Comparison of ENCODE assay signal across 8 cellular contexts in the genomic region with DNA sequence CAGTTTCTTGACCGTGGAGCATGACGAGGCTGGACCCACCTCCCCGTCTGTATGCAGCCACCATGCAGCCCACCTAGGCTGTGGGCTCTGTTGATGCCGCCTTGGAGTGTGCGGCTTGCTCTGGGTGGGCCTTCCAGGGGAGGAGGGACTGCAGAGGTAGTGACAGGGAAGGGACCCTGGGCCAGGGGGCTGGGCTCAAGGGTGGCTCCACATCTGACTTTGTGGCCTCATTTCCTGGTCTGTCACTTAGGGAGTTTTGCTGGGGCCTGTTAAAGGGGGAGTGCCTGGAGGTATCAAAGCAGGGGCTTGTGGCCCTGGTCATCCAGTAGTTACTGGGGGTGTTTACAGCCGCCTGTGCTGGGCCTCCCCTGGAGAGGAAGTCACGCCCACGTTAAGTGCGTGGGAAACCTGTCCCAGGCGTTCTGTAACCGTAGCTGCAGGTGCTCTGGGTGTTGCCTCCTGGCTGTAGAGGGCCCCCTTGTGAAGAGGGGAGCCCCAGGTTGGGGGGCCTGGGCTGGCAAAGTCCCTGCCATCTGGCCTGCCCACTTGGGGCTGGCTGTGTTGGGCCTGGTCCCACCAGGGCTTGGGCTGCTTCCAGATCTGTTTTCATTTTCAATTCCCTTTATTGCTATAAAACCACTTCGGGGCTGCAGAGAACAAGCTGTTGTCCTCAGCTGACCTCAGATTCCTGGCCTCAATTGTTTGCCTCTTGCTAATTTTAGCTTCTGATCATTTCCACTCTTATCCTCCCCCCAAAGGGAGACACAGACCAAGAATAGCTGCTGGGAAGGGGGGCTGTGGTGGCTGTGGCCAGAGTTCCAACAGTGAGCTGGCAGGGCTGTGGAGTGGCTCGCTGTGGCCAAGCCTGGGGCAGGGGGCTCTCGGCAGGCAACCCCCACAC. TPM values are rescaled to one million over a fixed set of nuclear protein-coding genes. Genes with fewer than 3 reads are reported as not detected.
A peak's percentile ranks its signal among the peaks of the same experiment; 100 is the strongest.
DNase-seq lines count a peak whose midpoint lies in the region; ATAC-seq and TF ChIP-seq lines count a peak whose summit lies in the region.

No MANE protein-coding gene starts in this region.

- WGBS in tibial nerve, 2 donors: 19 to 22% methylated on average over 14 of the region's 14 CpGs

- no peak for TF ChIP-seq POLR2A in tibial nerve (IDR thresholded peaks at IDR 0.05)

- peak; percentile 54 for ATAC-seq in GM21528 (IDR thresholded peaks at IDR 0.05; ENCODE audit: low FRiP score, unreplicated experiment)

- H3K27ac ChIP-seq in tibial nerve: peak overlapping the region; percentile 77 to 100 (median 90)

- H3K4me3 Mint-ChIP-seq in T-helper 1 cell treated with Interleukin-12 subunit alpha and Interleukin-12 subunit beta and Interleukin-4 antibody, amounts not matched to agents 30 μg/mL and 1 μg/mL, for 36 hours: peak overlapping the region; percentile 82

- H3K4me1 Mint-ChIP-seq in T-helper 1 cell treated with Interleukin-12 subunit alpha and Interleukin-12 subunit beta and Interleukin-4 antibody, amounts not matched to agents 30 μg/mL and 1 μg/mL, for 36 hours (ENCODE audit: low read depth): peaks cover 78% of the 10 kb centered on the region

- H3K36me3 ChIP-seq in tibial nerve: peaks cover 0 to 7% (median 0%) of the 10 kb centered on the region in 3 donors

- TF ChIP-seq CTCF in GM12864 (IDR thresholded peaks at IDR 0.05; ENCODE audit: low read depth, low read length, missing control alignments) (no peak), tibial nerve (IDR thresholded peaks at IDR 0.05) (peak in 1 of 5 experiments; percentile 2)

- H3K9me3 Mint-ChIP-seq in T-helper 1 cell treated with Interleukin-12 subunit alpha and Interleukin-12 subunit beta and Interleukin-4 antibody, amounts not matched to agents 30 μg/mL and 1 μg/mL, for 36 hours: peaks cover 5% of the 10 kb centered on the region

- peaks cover 50% of the 10 kb centered on the region for H3K36me3 Mint-ChIP-seq in T-helper 1 cell treated with Interleukin-12 subunit alpha and Interleukin-12 subunit beta and Interleukin-4 antibody, amounts not matched to agents 30 μg/mL and 1 μg/mL, for 36 hours (ENCODE audit: low read depth)

- no peaks in the 10 kb centered on the region for H3K27me3 ChIP-seq in tibial nerve

- DNase-seq in GM12864 (ENCODE audit: low read depth) (peak; percentile 59), dermis microvascular lymphatic vessel endothelial cell (ENCODE audit: low read depth in 2 of 2) (peak; percentile 80 to 82), midbrain (lab: John Stamatoyannopoulos, UW) (peak; percentile 83), tibial nerve (ENCODE audit: low spot score in 2 of 2) (peak in 1 of 2 donors; percentile 76), NCI-H510A treated with DMSO at 0.1 percent for 48 hours (lab: John Stamatoyannopoulos, UW) (no peak)
- peak; percentile 58 for DNase-seq in Jurkat, Clone E6-1 (ENCODE audit: low read depth, low spot score)

- peak overlapping the region; percentile 89 for H3K27ac Mint-ChIP-seq in T-helper 1 cell treated with Interleukin-12 subunit alpha and Interleukin-12 subunit beta and Interleukin-4 antibody, amounts not matched to agents 30 μg/mL and 1 μg/mL, for 36 hours

- H3K9me3 ChIP-seq in tibial nerve: no peaks in the 10 kb centered on the region

- no peaks in the 10 kb centered on the region for H3K27me3 Mint-ChIP-seq in T-helper 1 cell treated with Interleukin-12 subunit alpha and Interleukin-12 subunit beta and Interleukin-4 antibody, amounts not matched to agents 30 μg/mL and 1 μg/mL, for 36 hours (ENCODE audit: low read depth)

- no peak overlapping the region; the same call in 1 of the 2 replicates for H3K4me3 ChIP-seq in GM12864 (ENCODE audit: low read depth, low read length)
- peak overlapping the region; percentile 21 for H3K4me3 ChIP-seq in Jurkat, Clone E6-1 (ENCODE audit: low read length)
- H3K4me3 ChIP-seq in tibial nerve: peak overlapping the region in 2 of 4 donors; percentile 1 to 29

- peaks cover 3 to 100% (median 89%) of the 10 kb centered on the region in 4 donors for H3K4me1 ChIP-seq in tibial nerve

- peak in 1 of 2 donors; percentile 93 for TF ChIP-seq EP300 in tibial nerve (IDR thresholded peaks at IDR 0.05)

RNA-seq across cellular contexts. Expression of a gene that starts 26.5 kb away (rescaled TPM):
- polyA plus RNA-seq in Jurkat, Clone E6-1 (2012; ENCODE audit: insufficient read depth, insufficient read length): 58.9 TPM
- total RNA-seq in dermis microvascular lymphatic vessel endothelial cell (21.4 and 33.6 TPM in 2 replicates), tibial nerve (10 to 100 TPM; 61.2 to 77.9 (median 75.1) TPM)
